ENCODE assay signal across 7 cellular contexts in the genomic region with DNA sequence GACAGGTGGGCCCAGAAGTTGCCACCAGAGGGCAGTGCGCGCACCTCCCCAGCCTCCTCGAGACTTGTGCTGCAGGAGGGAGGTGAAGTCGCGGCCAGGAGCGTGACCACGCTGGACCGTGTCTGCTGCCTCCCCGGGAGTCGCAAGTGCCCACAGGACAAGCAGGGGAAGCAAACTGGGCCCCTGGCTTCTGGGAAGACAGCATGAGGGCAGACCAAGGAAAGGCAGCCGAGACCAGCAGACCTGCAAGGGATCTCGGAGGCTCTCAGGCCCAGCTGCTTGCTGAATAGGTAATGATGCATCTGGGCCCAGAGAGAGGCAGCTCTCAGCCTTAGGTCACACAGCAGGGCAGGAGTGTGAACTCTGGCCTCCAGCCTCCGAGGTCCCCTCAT. TPM values are rescaled to one million over a fixed set of nuclear protein-coding genes. Genes with fewer than 3 reads are reported as not detected.
DNase-seq lines count a peak whose midpoint lies in the region; ATAC-seq and TF ChIP-seq lines count a peak whose summit lies in the region.

No MANE protein-coding gene starts in this region.

- peak; percentile 96 for ATAC-seq in left lobe of liver

- DNase-seq in NCI-H1436 treated with DMSO at 0.1 percent for 48 hours (lab: John Stamatoyannopoulos, UW) = peak; percentile 17
- DNase-seq in activated CD4-positive, alpha-beta T cell treated with anti-CD3 and anti-CD28 coated beads for 1 hour = peak; percentile 78
- peak; percentile 71 for DNase-seq in central memory CD4-positive, alpha-beta T cell
- peak; percentile 87 for DNase-seq in left lobe of liver (ENCODE audit: low spot score)
- peak; percentile 67 for DNase-seq in stimulated activated CD4-positive, alpha-beta T cell treated with anti-CD3 and anti-CD28 coated beads, Interleukin-2, amount 100 ng/mL, for 4 hours (ENCODE audit: low read depth)
- no peak for DNase-seq in OCI-M2 (lab: John Stamatoyannopoulos, UW; ENCODE audit: unreplicated experiment)

- TF ChIP-seq CTCF in GM12873 (IDR thresholded peaks at IDR 0.05; ENCODE audit: insufficient read depth, low read depth, low read length, missing control alignments) = peak; percentile 93

RNA-seq across cellular contexts. Expression of a gene that starts 17.0 kb away (rescaled TPM):
- 1.1 TPM for total RNA-seq in left lobe of liver

RNA-seq across cellular contexts. Expression of a gene that starts 21.4 kb away (rescaled TPM):
- total RNA-seq in left lobe of liver = 12.6 TPM

RNA-seq across cellular contexts. Expression of a gene that starts 45.6 kb away (rescaled TPM):
- total RNA-seq in left lobe of liver = not detected

RNA-seq across cellular contexts. Expression of a gene that starts 57.2 kb away (rescaled TPM):
- total RNA-seq in left lobe of liver = 107 TPM
